In the genomic region with DNA sequence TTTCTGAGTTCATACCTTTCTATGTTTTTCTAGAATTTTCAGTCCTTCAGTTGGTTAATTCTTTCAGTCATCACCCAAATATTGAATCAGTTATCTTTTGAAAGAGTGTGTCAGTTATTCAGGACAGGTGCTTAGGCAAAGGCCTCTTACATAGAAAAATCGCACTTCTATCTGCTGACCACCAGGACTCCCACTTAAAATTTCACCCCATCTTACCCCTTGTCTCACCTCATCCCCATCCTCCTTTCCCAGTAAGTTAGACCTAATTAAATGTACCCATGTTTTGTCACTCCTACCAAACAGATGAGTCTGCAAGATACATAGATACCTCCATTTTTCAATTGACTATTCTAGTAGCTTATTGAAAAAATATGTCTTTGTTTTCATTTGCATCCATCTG, we compare ENCODE assay signal across 2 cellular contexts.
TF ChIP-seq lines count a peak whose summit lies in the region.

No MANE protein-coding gene starts in this region.

TF ChIP-seq in HCT116, 20 proteins besides CTCF, POLR2A, EP300 and RAD21:
- TF ChIP-seq, protein P1, sequence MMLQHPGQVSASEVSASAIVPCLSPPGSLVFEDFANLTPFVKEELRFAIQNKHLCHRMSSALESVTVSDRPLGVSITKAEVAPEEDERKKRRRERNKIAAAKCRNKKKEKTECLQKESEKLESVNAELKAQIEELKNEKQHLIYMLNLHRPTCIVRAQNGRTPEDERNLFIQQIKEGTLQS (IDR thresholded peaks at IDR 0.05) = no peak
- TF ChIP-seq EZH2 (IDR thresholded peaks at IDR 0.05) (no peak), SRF (IDR thresholded peaks at IDR 0.05; ENCODE audit: low read depth) (no peak), FOSL1 (IDR thresholded peaks at IDR 0.05; ENCODE audit: low read depth) (no peak), ZFX (IDR thresholded peaks at IDR 0.05) (no peak), JUND (IDR thresholded peaks at IDR 0.05) (no peak), YY1 (IDR thresholded peaks at IDR 0.05; ENCODE audit: extremely low read depth, insufficient replicate concordance, low read depth, low read length) (no peak), EZH2phosphoT487 (IDR thresholded peaks at IDR 0.05; ENCODE audit: borderline replicate concordance) (no peak), CEBPB (IDR thresholded peaks at IDR 0.05; ENCODE audit: low read depth) (no peak), POLR2AphosphoS5 (IDR thresholded peaks at IDR 0.05; ENCODE audit: low read depth, low read length) (no peak), ZNF274 (IDR thresholded peaks at IDR 0.05; ENCODE audit: low read depth, low read length) (no peak), EGR1 (IDR thresholded peaks at IDR 0.05; ENCODE audit: low read depth) (no peak), CBX3 (IDR thresholded peaks at IDR 0.05; ENCODE audit: low read depth) (no peak), TCF7L2 (IDR thresholded peaks at IDR 0.05; ENCODE audit: borderline replicate concordance, extremely low read depth, insufficient read depth, insufficient read length) (no peak), SIN3A (IDR thresholded peaks at IDR 0.05; ENCODE audit: low read depth) (no peak), ELF1 (IDR thresholded peaks at IDR 0.05; ENCODE audit: borderline replicate concordance, low read depth) (no peak), SP1 (IDR thresholded peaks at IDR 0.05; ENCODE audit: low read depth) (no peak)
- TF ChIP-seq, protein P2, sequence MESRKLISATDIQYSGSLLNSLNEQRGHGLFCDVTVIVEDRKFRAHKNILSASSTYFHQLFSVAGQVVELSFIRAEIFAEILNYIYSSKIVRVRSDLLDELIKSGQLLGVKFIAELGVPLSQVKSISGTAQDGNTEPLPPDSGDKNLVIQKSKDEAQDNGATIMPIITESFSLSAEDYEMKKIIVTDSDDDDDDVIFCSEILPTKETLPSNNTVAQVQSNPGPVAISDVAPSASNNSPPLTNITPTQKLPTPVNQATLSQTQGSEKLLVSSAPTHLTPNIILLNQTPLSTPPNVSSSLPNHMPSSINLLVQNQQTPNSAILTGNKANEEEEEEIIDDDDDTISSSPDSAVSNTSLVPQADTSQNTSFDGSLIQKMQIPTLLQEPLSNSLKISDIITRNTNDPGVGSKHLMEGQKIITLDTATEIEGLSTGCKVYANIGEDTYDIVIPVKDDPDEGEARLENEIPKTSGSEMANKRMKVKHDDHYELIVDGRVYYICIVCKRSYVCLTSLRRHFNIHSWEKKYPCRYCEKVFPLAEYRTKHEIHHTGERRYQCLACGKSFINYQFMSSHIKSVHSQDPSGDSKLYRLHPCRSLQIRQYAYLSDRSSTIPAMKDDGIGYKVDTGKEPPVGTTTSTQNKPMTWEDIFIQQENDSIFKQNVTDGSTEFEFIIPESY (IDR thresholded peaks at IDR 0.05; ENCODE audit: extremely low read depth, insufficient replicate concordance, low read length) = no peak
- TF ChIP-seq, protein P3, sequence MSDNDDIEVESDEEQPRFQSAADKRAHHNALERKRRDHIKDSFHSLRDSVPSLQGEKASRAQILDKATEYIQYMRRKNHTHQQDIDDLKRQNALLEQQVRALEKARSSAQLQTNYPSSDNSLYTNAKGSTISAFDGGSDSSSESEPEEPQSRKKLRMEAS (IDR thresholded peaks at IDR 0.05) = no peak
- TF ChIP-seq, protein P4, sequence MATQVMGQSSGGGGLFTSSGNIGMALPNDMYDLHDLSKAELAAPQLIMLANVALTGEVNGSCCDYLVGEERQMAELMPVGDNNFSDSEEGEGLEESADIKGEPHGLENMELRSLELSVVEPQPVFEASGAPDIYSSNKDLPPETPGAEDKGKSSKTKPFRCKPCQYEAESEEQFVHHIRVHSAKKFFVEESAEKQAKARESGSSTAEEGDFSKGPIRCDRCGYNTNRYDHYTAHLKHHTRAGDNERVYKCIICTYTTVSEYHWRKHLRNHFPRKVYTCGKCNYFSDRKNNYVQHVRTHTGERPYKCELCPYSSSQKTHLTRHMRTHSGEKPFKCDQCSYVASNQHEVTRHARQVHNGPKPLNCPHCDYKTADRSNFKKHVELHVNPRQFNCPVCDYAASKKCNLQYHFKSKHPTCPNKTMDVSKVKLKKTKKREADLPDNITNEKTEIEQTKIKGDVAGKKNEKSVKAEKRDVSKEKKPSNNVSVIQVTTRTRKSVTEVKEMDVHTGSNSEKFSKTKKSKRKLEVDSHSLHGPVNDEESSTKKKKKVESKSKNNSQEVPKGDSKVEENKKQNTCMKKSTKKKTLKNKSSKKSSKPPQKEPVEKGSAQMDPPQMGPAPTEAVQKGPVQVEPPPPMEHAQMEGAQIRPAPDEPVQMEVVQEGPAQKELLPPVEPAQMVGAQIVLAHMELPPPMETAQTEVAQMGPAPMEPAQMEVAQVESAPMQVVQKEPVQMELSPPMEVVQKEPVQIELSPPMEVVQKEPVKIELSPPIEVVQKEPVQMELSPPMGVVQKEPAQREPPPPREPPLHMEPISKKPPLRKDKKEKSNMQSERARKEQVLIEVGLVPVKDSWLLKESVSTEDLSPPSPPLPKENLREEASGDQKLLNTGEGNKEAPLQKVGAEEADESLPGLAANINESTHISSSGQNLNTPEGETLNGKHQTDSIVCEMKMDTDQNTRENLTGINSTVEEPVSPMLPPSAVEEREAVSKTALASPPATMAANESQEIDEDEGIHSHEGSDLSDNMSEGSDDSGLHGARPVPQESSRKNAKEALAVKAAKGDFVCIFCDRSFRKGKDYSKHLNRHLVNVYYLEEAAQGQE (IDR thresholded peaks at IDR 0.05; ENCODE audit: low read depth) = no peak

TF ChIP-seq in H1, 55 proteins besides CTCF, POLR2A, EP300 and RAD21 (continued from another document):
- TF ChIP-seq SIN3A (conservative IDR thresholded peaks at IDR 0.05 in 1 of 2, IDR thresholded peaks at IDR 0.05 in 1 of 2; ENCODE audit: low read depth in 1 of 2, low read length in 2 of 2) (no peak), JUN (IDR thresholded peaks at IDR 0.05; ENCODE audit: low read depth, low read length) (no peak), KDM5A (IDR thresholded peaks at IDR 0.05; ENCODE audit: low read length) (no peak)
